In genomic region chr11:11084337-11084736, GRCh38 we compare ENCODE assay signal across 31 cellular contexts.
"Had no signal": no experiment of that assay in that cellular context is flagged by ENCODE, and none has a peak within 500 bp of the region (broad histone marks: within the 10 kb centered on the region; RNA-seq: fewer than 3 reads in every experiment).

No MANE protein-coding gene starts in this region.

- H3K36me3 ChIP-seq: MG63, SJCRH30 had no signal

- H3K36me3 Mint-ChIP-seq: T-cell had no signal

- FAIRE-seq: RCC 7860 had no signal

- H2AFZ ChIP-seq: PC-9 had no signal

- H3K4me3 Mint-ChIP-seq: T-cell had no signal

- H3K27ac Mint-ChIP-seq: T-cell had no signal

- H3K4me3 ChIP-seq: MG63, PC-9, SJCRH30, SK-N-MC had no signal

- ATAC-seq: Panc1, Right ventricle myocardium inferior, T-cell had no signal

- H3K4me1 ChIP-seq: SJCRH30 had no signal

- H3K27ac ChIP-seq: PC-9, RWPE1, SJCRH30, SK-N-MC had no signal

- H3K27me3 ChIP-seq: MG63, SJCRH30 had no signal

- H3K9me3 ChIP-seq: MG63, SJCRH30 had no signal

- H3K4me2 ChIP-seq: PC-9 had no signal

- DNase-seq: Kasumi-1, KG1, MG63, NCI-H1092, NCI-H1105, NCI-H1417 treated with DMSO at 0.1 percent for 48 hours, NCI-H1436 treated with DMSO at 0.1 percent for 48 hours, NCI-H1694 treated with DMSO at 0.1 percent for 48 hours, NCI-H1930, NCI-H2029 treated with DMSO at 0.1 percent for 48 hours, NCI-H2081 treated with DMSO at 0.1 percent for 48 hours, NCI-H2107, NCI-H2171, NCI-H226, NCI-H446 treated with DMSO at 0.1 percent for 48 hours, NCI-H510A, NCI-H524, NCI-H526, NCI-H69, NCI-H748 treated with DMSO at 0.1 percent for 48 hours, NCI-H82, PC-9, SHP77, SIG-M5, SJCRH30, T-cell had no signal
